Comparison of ENCODE assay signal across 7 cellular contexts in genomic region chr13:29640665-29641064, GRCh38.
"Had no signal": no experiment of that assay in that cellular context is flagged by ENCODE, and none has a peak within 500 bp of the region (broad histone marks: within the 10 kb centered on the region; RNA-seq: fewer than 3 reads in every experiment).

No MANE protein-coding gene starts in this region.

- FAIRE-seq: HepG2 had no signal

- H3K9ac ChIP-seq: GM23248 had no signal

- H3K27ac ChIP-seq: GM23248, HL-60 had no signal

- H3K4me3 ChIP-seq: GM23248 had no signal

- ATAC-seq: HepG2 had no signal

- H3K36me3 Mint-ChIP-seq: IgD-negative memory B cell had no signal

- H3K9me3 Mint-ChIP-seq: IgD-negative memory B cell had no signal

- H3K27ac Mint-ChIP-seq: IgD-negative memory B cell had no signal

- DNase-seq: GM23248, GOT3, H7, HCEC 1CT had no signal

- H3K4me1 Mint-ChIP-seq: IgD-negative memory B cell had no signal

- H3K4me3 Mint-ChIP-seq: IgD-negative memory B cell had no signal

- H2AFZ ChIP-seq: GM23248 had no signal
